Comparison of ENCODE assay signal across 8 cellular contexts in genomic region chr14:87745507-87746118, GRCh38.
DNase-seq lines count a peak whose midpoint lies in the region; ATAC-seq and TF ChIP-seq lines count a peak whose summit lies in the region.

No MANE protein-coding gene starts in this region.

- H4K20me1 ChIP-seq in Karpas-422 (ENCODE audit: insufficient read depth, low read depth, low read length): no peaks in the 10 kb centered on the region

- H3K4me3 Mint-ChIP-seq in activated naive CD4-positive, alpha-beta T cell treated with anti-CD3 and anti-CD28 coated beads, Interleukin-2, amount 10 ng/mL, durations not matched to agents 7 days and 5 days: no peak overlapping the region
- no peak overlapping the region for H3K4me3 Mint-ChIP-seq in activated CD8-positive, alpha-beta T cell treated with anti-CD3 and anti-CD28 coated beads for 36 hours

- peak overlapping the region; percentile 13 for H3K4me2 ChIP-seq in Karpas-422 (ENCODE audit: low read depth, low read length, poor library complexity, severe bottlenecking)

- H3K4me1 ChIP-seq in Karpas-422 (ENCODE audit: low read length): peaks cover 50% of the 10 kb centered on the region

- no peak overlapping the region for H3K9ac ChIP-seq in Karpas-422 (ENCODE audit: low read length)

- DNase-seq in activated naive CD4-positive, alpha-beta T cell treated with anti-CD3 and anti-CD28 coated beads, Interleukin-2, amount 10 ng/mL, durations not matched to agents 7 days and 5 days: peak; percentile 27
- no peak for DNase-seq in activated naive CD4-positive, alpha-beta T cell (lab: John Stamatoyannopoulos, UW)
- DNase-seq in Karpas-422: peak; percentile 92
- peak; percentile 35 for DNase-seq in activated CD8-positive, alpha-beta T cell treated with anti-CD3 and anti-CD28 coated beads for 36 hours
- peak; percentile 47 for DNase-seq in kidney glomerular epithelial cell (lab: John Stamatoyannopoulos, UW)
- DNase-seq in amniotic stem cell (lab: John Stamatoyannopoulos, UW): no peak

- H3K79me2 ChIP-seq in Karpas-422 (ENCODE audit: low read length): no peaks in the 10 kb centered on the region

- CTCF ChIA-PET in activated naive CD4-positive, alpha-beta T cell treated with anti-CD3 and anti-CD28 coated beads, Interleukin-2, amount 10 ng/mL, durations not matched to agents 7 days and 5 days (lab: Charles Lee): interaction anchor here (0.7 to 2.8 kb wide), 12 partner anchors 9 to 423 kb away, joined by 3 to 17 read pairs (median 4); no protein-coding TSS in a partner anchor
- CTCF ChIA-PET in activated CD8-positive, alpha-beta T cell treated with anti-CD3 and anti-CD28 coated beads for 36 hours (lab: Charles Lee): interaction anchor here (0.7 to 2.9 kb wide), 17 partner anchors 9 to 153 kb away, joined by 3 to 21 read pairs (median 4); no protein-coding TSS in a partner anchor

- H3K27ac ChIP-seq in Karpas-422 (ENCODE audit: low read length): no peak overlapping the region

- no peaks in the 10 kb centered on the region for H3K9me3 Mint-ChIP-seq in activated naive CD4-positive, alpha-beta T cell treated with anti-CD3 and anti-CD28 coated beads, Interleukin-2, amount 10 ng/mL, durations not matched to agents 7 days and 5 days
- peaks cover 2% of the 10 kb centered on the region for H3K9me3 Mint-ChIP-seq in activated CD8-positive, alpha-beta T cell treated with anti-CD3 and anti-CD28 coated beads for 36 hours

- intact Hi-C loops in activated CD8-positive, alpha-beta T cell treated with anti-CD3 and anti-CD28 coated beads for 36 hours (cut with micrococcal nuclease): loop anchor here (2.0 kb wide), 1 partner anchor 151 kb away; no protein-coding TSS in a partner anchor

- peak overlapping the region; percentile 15; the same call in 1 of the 2 replicates for H2AFZ ChIP-seq in Karpas-422 (ENCODE audit: low read length)

- H3K4me3 ChIP-seq in Karpas-422 (ENCODE audit: low read length): no peak overlapping the region

- POLR2A ChIA-PET in activated CD8-positive, alpha-beta T cell treated with anti-CD3 and anti-CD28 coated beads for 36 hours (lab: Charles Lee): no interaction called here

- no peak overlapping the region for H3K27ac Mint-ChIP-seq in activated naive CD4-positive, alpha-beta T cell treated with anti-CD3 and anti-CD28 coated beads, Interleukin-2, amount 10 ng/mL, durations not matched to agents 7 days and 5 days
- no peak overlapping the region for H3K27ac Mint-ChIP-seq in activated CD8-positive, alpha-beta T cell treated with anti-CD3 and anti-CD28 coated beads for 36 hours

- TF ChIP-seq CTCF in activated CD8-positive, alpha-beta T cell treated with anti-CD3 and anti-CD28 coated beads for 36 hours (IDR thresholded peaks at IDR 0.05): peak; percentile 69

- no peaks in the 10 kb centered on the region for H3K9me2 ChIP-seq in Karpas-422 (replicated peaks; ENCODE audit: insufficient read depth, low read length)

- H3K27me3 ChIP-seq in Karpas-422 (ENCODE audit: low read length): no peaks in the 10 kb centered on the region

- H3K27me3 Mint-ChIP-seq in activated naive CD4-positive, alpha-beta T cell treated with anti-CD3 and anti-CD28 coated beads, Interleukin-2, amount 10 ng/mL, durations not matched to agents 7 days and 5 days: no peaks in the 10 kb centered on the region
- H3K27me3 Mint-ChIP-seq in activated CD8-positive, alpha-beta T cell treated with anti-CD3 and anti-CD28 coated beads for 36 hours: peaks cover 8% of the 10 kb centered on the region

- H3K9me3 ChIP-seq in Karpas-422 (ENCODE audit: low read length): no peaks in the 10 kb centered on the region

- H3K4me1 Mint-ChIP-seq in activated naive CD4-positive, alpha-beta T cell treated with anti-CD3 and anti-CD28 coated beads, Interleukin-2, amount 10 ng/mL, durations not matched to agents 7 days and 5 days: no peaks in the 10 kb centered on the region
- no peaks in the 10 kb centered on the region for H3K4me1 Mint-ChIP-seq in activated CD8-positive, alpha-beta T cell treated with anti-CD3 and anti-CD28 coated beads for 36 hours (ENCODE audit: low read depth)

- no peaks in the 10 kb centered on the region for H3K36me3 Mint-ChIP-seq in activated naive CD4-positive, alpha-beta T cell treated with anti-CD3 and anti-CD28 coated beads, Interleukin-2, amount 10 ng/mL, durations not matched to agents 7 days and 5 days
- H3K36me3 Mint-ChIP-seq in activated CD8-positive, alpha-beta T cell treated with anti-CD3 and anti-CD28 coated beads for 36 hours (ENCODE audit: low read depth): no peaks in the 10 kb centered on the region

- ATAC-seq in GM21515 (IDR thresholded peaks at IDR 0.05; ENCODE audit: unreplicated experiment) (peak; percentile 74), HG02571 (IDR thresholded peaks at IDR 0.05; ENCODE audit: unreplicated experiment) (no peak)
- ATAC-seq in activated CD8-positive, alpha-beta T cell treated with anti-CD3 and anti-CD28 coated beads for 36 hours: peak; percentile 42

- no peaks in the 10 kb centered on the region; the same call in 1 of the 2 replicates for H3K36me3 ChIP-seq in Karpas-422 (ENCODE audit: insufficient read depth, low read length)

Comparison
In these comparisons a context has a peak if more than half of its experiments do, and no peak if none do; other contexts are left out.
1. DNase-seq: peak in activated naive CD4-positive, alpha-beta T cell treated with anti-CD3 and anti-CD28 coated beads, Interleukin-2, amount 10 ng/mL, durations not matched to agents 7 days and 5 days (single experiment), Karpas-422 (single experiment), activated CD8-positive, alpha-beta T cell treated with anti-CD3 and anti-CD28 coated beads for 36 hours (single experiment) and kidney glomerular epithelial cell (single experiment); none in activated naive CD4-positive, alpha-beta T cell (0 of 4) and amniotic stem cell (single experiment).